ENCODE assay signal across 28 cellular contexts in genomic region chr16:54269461-54269860, GRCh38. TPM values are rescaled to one million over a fixed set of nuclear protein-coding genes. Genes with fewer than 3 reads are reported as not detected.
"Had no signal": no experiment of that assay in that cellular context is flagged by ENCODE, and none has a peak within 500 bp of the region (broad histone marks: within the 10 kb centered on the region; RNA-seq: fewer than 3 reads in every experiment).

No MANE protein-coding gene starts in this region.

- ATAC-seq: activated CD4-positive, alpha-beta T cell treated with anti-CD3 and anti-CD28 coated beads for 36 hours; activated CD4-positive, CD25-positive, alpha-beta regulatory T cell treated with anti-CD3 and anti-CD28 coated beads, Interleukin-2, amount 50 U/mL, for 24 hours; activated CD8-positive, alpha-beta T cell treated with anti-CD3 and anti-CD28 coated beads, Interleukin-2, amount 10 ng/mL, durations not matched to agents 7 days and 5 days; activated naive CD8-positive, alpha-beta T cell treated with anti-CD3 and anti-CD28 coated beads, Interleukin-2, amount 50 U/mL, for 24 hours; WTC11 had no signal

- H3K9me3 ChIP-seq: SJSA1, SK-N-SH had no signal

- H3K4me3 ChIP-seq: SJSA1 had no signal

- H3K27ac ChIP-seq: KMS-11, SJSA1 had no signal

- DNase-seq: activated CD4-positive, alpha-beta T cell treated with anti-CD3 and anti-CD28 coated beads for 36 hours; activated CD4-positive, alpha-beta T cell treated with anti-CD3 and anti-CD28 coated beads, Interleukin-2, amount 10 ng/mL, durations not matched to agents 7 days and 5 days; activated CD4-positive, alpha-beta T cell treated with anti-CD3 and anti-CD28 coated beads, Interleukin-2, amount 50 U/mL, for 48 hours; activated CD8-positive, alpha-beta T cell treated with anti-CD3 and anti-CD28 coated beads, Interleukin-2, amount 10 ng/mL, durations not matched to agents 7 days and 5 days; activated gamma-delta T cell treated with Interleukin-2 at 50 U/mL for 16 hours; activated naive CD4-positive, alpha-beta T cell treated with anti-CD3 and anti-CD28 coated beads, Interleukin-2, amount 10 ng/mL, durations not matched to agents 7 days and 5 days; activated naive CD8-positive, alpha-beta T cell treated with anti-CD3 and anti-CD28 coated beads, Interleukin-2, amount 50 U/mL, for 24 hours; activated T-cell treated with anti-CD3 and anti-CD28 coated beads, Interleukin-2, amount 50 U/mL, for 24 hours; anterior cingulate cortex; MM.1S; NCI-H1092 treated with DMSO at 0.1 percent for 48 hours; NCI-H1417; NCI-H146; NCI-H187; NCI-H2029 treated with DMSO at 0.1 percent for 48 hours; NCI-H2107; NCI-H2171; NCI-H510A; NCI-H526; NCI-H748 treated with DMSO at 0.1 percent for 48 hours; NK-92 treated with Interleukin-12 subunit alpha and Interleukin-12 subunit beta, amount 100 ng/mL, for 24 hours; SHP77 treated with DMSO at 0.1 percent for 48 hours; SK-N-SH had no signal

- H3K36me3 ChIP-seq: SJSA1 had no signal

- H3K9ac ChIP-seq: KMS-11, SK-N-SH had no signal

- H3K4me2 ChIP-seq: KMS-11, SK-N-SH had no signal

- H3K4me1 ChIP-seq: SJSA1 had no signal

RNA-seq across cellular contexts. Expression of gene IRX3, which starts 17.1 kb away (rescaled TPM):
- total RNA-seq: activated CD4-positive, alpha-beta T cell treated with anti-CD3 and anti-CD28 coated beads for 36 hours; activated CD4-positive, alpha-beta T cell treated with anti-CD3 and anti-CD28 coated beads, Interleukin-2, amount 10 ng/mL, durations not matched to agents 7 days and 5 days; activated CD8-positive, alpha-beta T cell treated with anti-CD3 and anti-CD28 coated beads, Interleukin-2, amount 10 ng/mL, durations not matched to agents 7 days and 5 days; OCI-LY7 had no signal
